2 cellular contexts compared by ENCODE assay signal in genomic region chr9:105297442-105298097, GRCh38.
TF ChIP-seq lines count a peak whose summit lies in the region.

No MANE protein-coding gene starts in this region.

TF ChIP-seq in A549, 52 proteins besides CTCF, POLR2A, EP300 and RAD21:
- no peak for TF ChIP-seq KDM1A (IDR thresholded peaks at IDR 0.05; ENCODE audit: low read depth)

TF ChIP-seq in H1, 55 proteins besides CTCF, POLR2A, EP300 and RAD21:
- TF ChIP-seq, protein P1, sequence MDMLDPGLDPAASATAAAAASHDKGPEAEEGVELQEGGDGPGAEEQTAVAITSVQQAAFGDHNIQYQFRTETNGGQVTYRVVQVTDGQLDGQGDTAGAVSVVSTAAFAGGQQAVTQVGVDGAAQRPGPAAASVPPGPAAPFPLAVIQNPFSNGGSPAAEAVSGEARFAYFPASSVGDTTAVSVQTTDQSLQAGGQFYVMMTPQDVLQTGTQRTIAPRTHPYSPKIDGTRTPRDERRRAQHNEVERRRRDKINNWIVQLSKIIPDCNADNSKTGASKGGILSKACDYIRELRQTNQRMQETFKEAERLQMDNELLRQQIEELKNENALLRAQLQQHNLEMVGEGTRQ (IDR thresholded peaks at IDR 0.05; ENCODE audit: low read length) = no peak
